9 cellular contexts compared by ENCODE assay signal in the genomic region with DNA sequence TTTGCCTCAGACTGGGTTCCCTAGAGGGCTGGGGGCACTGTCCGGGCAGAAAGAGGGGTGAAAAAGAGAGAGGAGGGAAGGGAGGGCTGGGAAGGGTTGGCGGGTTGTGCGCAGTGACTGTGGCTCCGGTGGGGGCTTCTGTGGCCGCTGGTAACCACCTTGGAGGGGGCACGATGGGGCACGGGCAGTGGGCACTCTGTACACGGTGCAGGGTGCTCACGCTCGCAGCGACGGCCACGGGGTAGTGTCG. TPM values are rescaled to one million over a fixed set of nuclear protein-coding genes. Genes with fewer than 3 reads are reported as not detected.
DNase-seq lines count a peak whose midpoint lies in the region; ATAC-seq, FAIRE-seq and TF ChIP-seq lines count a peak whose summit lies in the region.
"Had no signal": no experiment of that assay in that cellular context is flagged by ENCODE, and none has a peak within 500 bp of the region (broad histone marks: within the 10 kb centered on the region; RNA-seq: fewer than 3 reads in every experiment).

No MANE protein-coding gene starts in this region.

- SMC1A ChIA-PET in GM12878 (lab: Charles Lee; ENCODE audit: uncharacterized antibody, unreplicated experiment): no interaction called here

- TF ChIP-seq CTCF in HEK293 (tag by site-specific recombination; IDR thresholded peaks at IDR 0.05) (no peak), GM12878 (IDR thresholded peaks at IDR 0.05 in 2 of 3, conservative IDR thresholded peaks at IDR 0.05 in 1 of 3; ENCODE audit: control insufficient read depth in 2 of 3, extremely low read depth in 1 of 3, insufficient read depth in 1 of 3, low read depth in 3 of 3, low read length in 3 of 3) (no peak), kidney epithelial cell (IDR thresholded peaks at IDR 0.05; ENCODE audit: insufficient read depth, low read length, poor library complexity, severe bottlenecking) (no peak), smooth muscle cell (IDR thresholded peaks at IDR 0.05; ENCODE audit: borderline replicate concordance, insufficient read depth, poor library complexity, severe bottlenecking) (no peak)

- H3K4me2 ChIP-seq in GM12878 (ENCODE audit: control insufficient read depth, insufficient read depth) (peak overlapping the region; percentile 80), smooth muscle cell (peak overlapping the region; percentile 86)

- intact Hi-C loops in GM12878 (cut with micrococcal nuclease; ENCODE audit: unreplicated experiment): loop anchor here (2.0 kb wide), 1 partner anchor 39 kb away; a partner anchor contains a TSS

- no peaks in the 10 kb centered on the region for H3F3A ChIP-seq in smooth muscle cell (ENCODE audit: low read depth)

- no TSS peak for BruUV-seq in GM12878 (replicated peaks; lab: Mats Ljungman, UMichigan)

- DNase-seq in GM12878 (ENCODE audit: low read depth, low spot score): no peak
- DNase-seq in kidney epithelial cell (ENCODE audit: low read depth): no peak
- DNase-seq in smooth muscle cell (lab: John Stamatoyannopoulos, UW; ENCODE audit: unreplicated experiment): no peak
- no peak for DNase-seq in mucosa of gallbladder (ENCODE audit: low spot score)
- DNase-seq in GF-D8 (lab: John Stamatoyannopoulos, UW): no peak
- DNase-seq: NCI-H2029 treated with DMSO at 0.1 percent for 48 hours had no signal

- H2AFZ ChIP-seq in GM12878 (ENCODE audit: control insufficient read depth, low read depth, low read length) (no peak overlapping the region), smooth muscle cell (ENCODE audit: low read depth) (no peak overlapping the region)

- no peak for TF ChIP-seq POLR2A in GM12878 (IDR thresholded peaks at IDR 0.05; ENCODE audit: low read depth, low read length)

- TF ChIP-seq EP300 in GM12878 (IDR thresholded peaks at IDR 0.05; ENCODE audit: borderline replicate concordance in 1 of 2, control insufficient read depth in 1 of 2, low read depth in 2 of 2, low read length in 2 of 2): no peak

- WGBS in GM12878 (ENCODE audit: insufficient coverage, insufficient replicate concordance, low lambda C conversion rate, missing lambda C conversion rate): 40% methylated on average over 14 of the region's 14 CpGs
- 19% methylated on average over 13 of the region's 14 CpGs for WGBS in smooth muscle cell (ENCODE audit: low lambda C conversion rate)

- RAD21 ChIA-PET in GM12878 (lab: Charles Lee; ENCODE audit: unreplicated experiment): no interaction called here

- in situ Hi-C loops in GM12878 (cut with MboI): no loop called here

- no peak overlapping the region for H3K4me3 ChIP-seq in HEK293 (ENCODE audit: low read depth, low read length)
- H3K4me3 ChIP-seq in GM12878: no peak overlapping the region
- H3K4me3 ChIP-seq in kidney epithelial cell (ENCODE audit: low read depth, low read length): peak overlapping the region; percentile 49
- H3K4me3 ChIP-seq in smooth muscle cell: peak overlapping the region; percentile 46

- H3K4me1 ChIP-seq in HEK293 (ENCODE audit: control insufficient read depth, insufficient read depth, low read length): no peaks in the 10 kb centered on the region; the same call in 1 of the 2 replicates
- peaks cover 6% of the 10 kb centered on the region for H3K4me1 ChIP-seq in GM12878 (ENCODE audit: control insufficient read depth, insufficient read depth, low read length)
- H3K4me1 ChIP-seq in smooth muscle cell (ENCODE audit: low read depth): no peaks in the 10 kb centered on the region

- H3K9me3 ChIP-seq in HEK293 (ENCODE audit: control insufficient read depth, insufficient read depth, low read depth, low read length) (no peaks in the 10 kb centered on the region), GM12878 (replicated peaks; ENCODE audit: control insufficient read depth, insufficient read depth, low read length) (no peaks in the 10 kb centered on the region), smooth muscle cell (replicated peaks; ENCODE audit: low read depth) (no peaks in the 10 kb centered on the region)

- POLR2A ChIA-PET in HEK293 (lab: Yijun Ruan, JAX): interaction anchor here (1.5 kb wide), 1 partner anchor 16 kb away, joined by 4 read pairs; no protein-coding TSS in a partner anchor
- POLR2A ChIA-PET in GM12878 (lab: Charles Lee): no interaction called here

- H3K9ac ChIP-seq in GM12878 (ENCODE audit: control insufficient read depth, insufficient read depth, low read length): no peak overlapping the region
- H3K9ac ChIP-seq in smooth muscle cell (ENCODE audit: low read depth): no peak overlapping the region

- peaks cover 2 to 8% of the 10 kb centered on the region in 2 experiments; a peak in 2 of 4 replicates for H3K27me3 ChIP-seq in GM12878 (replicated peaks in 1 of 2; ENCODE audit: control insufficient read depth in 2 of 2, insufficient read depth in 2 of 2, low read length in 1 of 2)
- H3K27me3 ChIP-seq in kidney epithelial cell (ENCODE audit: control insufficient read depth, insufficient read depth, low read length): peaks cover 16% of the 10 kb centered on the region
- peaks cover 22% of the 10 kb centered on the region for H3K27me3 ChIP-seq in smooth muscle cell (ENCODE audit: low read depth)

- CTCF ChIA-PET in HEK293 (lab: Yijun Ruan, JAX): no interaction called here
- CTCF ChIA-PET in GM12878 (lab: Yijun Ruan, JAX): interaction anchor here (1.2 kb wide), 1 partner anchor 193 kb away, joined by 3 read pairs; no protein-coding TSS in a partner anchor

- no peaks in the 10 kb centered on the region for H3K79me2 ChIP-seq in GM12878 (ENCODE audit: control insufficient read depth, insufficient read depth, low read length)
- no peaks in the 10 kb centered on the region for H3K79me2 ChIP-seq in smooth muscle cell (ENCODE audit: low read depth)

- H3K36me3 ChIP-seq in HEK293 (ENCODE audit: control insufficient read depth in 2 of 2, insufficient read depth in 1 of 2, low read length in 2 of 2): no peaks in the 10 kb centered on the region
- H3K36me3 ChIP-seq in GM12878 (ENCODE audit: control insufficient read depth in 2 of 2, insufficient read depth in 2 of 2, low read length in 1 of 2): no peaks in the 10 kb centered on the region
- H3K36me3 ChIP-seq in kidney epithelial cell (ENCODE audit: control insufficient read depth, insufficient read depth, low read length): no peaks in the 10 kb centered on the region
- no peaks in the 10 kb centered on the region for H3K36me3 ChIP-seq in smooth muscle cell (ENCODE audit: low read depth)

- H3K27ac ChIP-seq in HEK293 (ENCODE audit: extremely low read depth, low read depth, low read length): no peak overlapping the region; the same call in 1 of the 2 replicates
- no peak overlapping the region for H3K27ac ChIP-seq in GM12878 (ENCODE audit: control insufficient read depth, insufficient read depth)
- no peak overlapping the region for H3K27ac ChIP-seq in smooth muscle cell (ENCODE audit: low read depth)

- no peaks in the 10 kb centered on the region for H4K20me1 ChIP-seq in GM12878 (ENCODE audit: control insufficient read depth, insufficient read depth)
- H4K20me1 ChIP-seq in smooth muscle cell (ENCODE audit: low read depth): no peaks in the 10 kb centered on the region

- ATAC-seq in GM12878 (no peak), HG03025 (IDR thresholded peaks at IDR 0.05; ENCODE audit: low FRiP score, unreplicated experiment) (no peak), HG03135 (IDR thresholded peaks at IDR 0.05; ENCODE audit: unreplicated experiment) (no peak)

- TF ChIP-seq RAD21 in GM12878 (IDR thresholded peaks at IDR 0.05; ENCODE audit: insufficient read depth, low read depth, low read length): no peak

- FAIRE-seq in GM12878 (lab: Jason Lieb, UNC): no peak

TF ChIP-seq in GM12878, 131 proteins besides CTCF, POLR2A, EP300 and RAD21 (continues in another document):
- no peak for TF ChIP-seq HDAC2 (IDR thresholded peaks at IDR 0.05)
- TF ChIP-seq PML (IDR thresholded peaks at IDR 0.05; ENCODE audit: low read length): no peak

RNA-seq across cellular contexts. Expression of a gene that starts 0.6 kb away (rescaled TPM):
- 1.3 and 1.8 TPM in 2 replicates for total RNA-seq in GM12878 (2013; cell fraction: nucleolus; rRNA removed)
- 0.65 and 0.79 TPM in 2 replicates for total RNA-seq in GM12878 (2014; rRNA removed)
- 0.27 and 0.28 TPM in 2 replicates for total RNA-seq in GM12878 (2014; rRNA removed; fragmentation: Illumina TruSeq; extraction: Trizol)
- 0.77 and 1.3 TPM in 2 replicates for total RNA-seq in GM12878 (2021)
- polyA plus RNA-seq in GM12878 (2011; ENCODE audit: low read depth): 0.75 TPM
- polyA plus RNA-seq in GM12878 (2011; rRNA removed): 4.5 and 5.8 TPM in 2 replicates
- polyA plus RNA-seq in GM12878 (2011; cell fraction: cytosol; rRNA removed): 7.2 and 8.2 TPM in 2 replicates
- polyA plus RNA-seq in GM12878 (2011; cell fraction: nucleus; rRNA removed): 2.8 and 4.8 TPM in 2 replicates
- polyA plus RNA-seq in GM12878 (2012): 1.2 and 1.4 TPM in 2 replicates
- 0.44 and 0.54 TPM in 2 replicates for polyA plus RNA-seq in GM12878 (2014; fragmentation: Illumina TruSeq; extraction: Trizol)
- under 1 TPM; 0.23 to 0.49 TPM for polyA plus RNA-seq in GM12878 (2014; fragmentation: Nextera tagmentation; extraction: Ambion mirVana)
- polyA plus RNA-seq in GM12878 (2014; rRNA removed): 1.2 TPM in 2 replicates
- polyA plus RNA-seq in GM12878 (2016; fragmentation: Nextera tagmentation; extraction: Ambion mirVana): under 1 TPM; 0.21 to 0.88 TPM
- polyA minus RNA-seq in GM12878 (2011; rRNA and poly(A)+ RNA removed): 2.9 and 3.6 TPM in 2 replicates
- polyA minus RNA-seq in GM12878 (2011; cell fraction: cytosol; rRNA and poly(A)+ RNA removed): 0.94 and 1.6 TPM in 2 replicates
- 1.1 and 1.6 TPM in 2 replicates for polyA minus RNA-seq in GM12878 (2011; cell fraction: nucleus; rRNA and poly(A)+ RNA removed)
- total RNA-seq in kidney epithelial cell: 11.9 and 12.6 TPM in 2 replicates
- total RNA-seq in smooth muscle cell: 0.81 TPM in 1 of 2 replicates, not detected in the other
- polyA plus RNA-seq in smooth muscle cell: 0.33 and 0.59 TPM in 2 replicates
- total RNA-seq in mucosa of gallbladder: 206 TPM

RNA-seq across cellular contexts. Expression of a gene that starts 38.8 kb away (rescaled TPM):
- total RNA-seq in GM12878 (2013; cell fraction: nucleolus; rRNA removed): 9.4 and 9.6 TPM in 2 replicates
- 30.9 and 35.8 TPM in 2 replicates for total RNA-seq in GM12878 (2014; rRNA removed)
- total RNA-seq in GM12878 (2014; rRNA removed; fragmentation: Illumina TruSeq; extraction: Trizol): 26.3 and 27.4 TPM in 2 replicates
- 25.5 and 28.5 TPM in 2 replicates for total RNA-seq in GM12878 (2021)
- 17.5 TPM for polyA plus RNA-seq in GM12878 (2011; ENCODE audit: low read depth)
- polyA plus RNA-seq in GM12878 (2011; rRNA removed): 51.1 and 56.6 TPM in 2 replicates
- 35.3 and 41.2 TPM in 2 replicates for polyA plus RNA-seq in GM12878 (2011; cell fraction: cytosol; rRNA removed)
- 17.4 and 18.8 TPM in 2 replicates for polyA plus RNA-seq in GM12878 (2011; cell fraction: nucleus; rRNA removed)
- 19.1 and 21.0 TPM in 2 replicates for polyA plus RNA-seq in GM12878 (2012)
- polyA plus RNA-seq in GM12878 (2014; fragmentation: Illumina TruSeq; extraction: Trizol): 33.6 and 35.5 TPM in 2 replicates
- polyA plus RNA-seq in GM12878 (2014; fragmentation: Nextera tagmentation; extraction: Ambion mirVana): 10 to 100 TPM; 12.5 to 20.5 TPM
- polyA plus RNA-seq in GM12878 (2014; rRNA removed): 21.7 and 23.9 TPM in 2 replicates
- 10 to 100 TPM; 44.2 to 50.9 TPM for polyA plus RNA-seq in GM12878 (2016; fragmentation: Nextera tagmentation; extraction: Ambion mirVana)
- 24.3 and 31.6 TPM in 2 replicates for polyA minus RNA-seq in GM12878 (2011; rRNA and poly(A)+ RNA removed)
- 12.7 and 22.0 TPM in 2 replicates for polyA minus RNA-seq in GM12878 (2011; cell fraction: cytosol; rRNA and poly(A)+ RNA removed)
- polyA minus RNA-seq in GM12878 (2011; cell fraction: nucleus; rRNA and poly(A)+ RNA removed): 5.2 and 6.2 TPM in 2 replicates
- 70.4 and 78.3 TPM in 2 replicates for total RNA-seq in kidney epithelial cell
- total RNA-seq in smooth muscle cell: 78.1 and 85.6 TPM in 2 replicates
- polyA plus RNA-seq in smooth muscle cell: 68.9 and 88.0 TPM in 2 replicates
- total RNA-seq in mucosa of gallbladder: 46.4 TPM

Comparison
In these comparisons a context has a peak if more than half of its experiments do, and no peak if none do; other contexts are left out.
1. H3K4me3 ChIP-seq: peak in kidney epithelial cell (single experiment) and smooth muscle cell (single experiment); none in HEK293 (single experiment) and GM12878 (single experiment).
2. RNA of a gene that starts 0.6 kb away (total RNA-seq): 206 TPM in mucosa of gallbladder (single experiment); 11.9 to 12.6 TPM in kidney epithelial cell, 0.27 to 1.8 TPM in GM12878 and 0.81 TPM in smooth muscle cell; every median in the first group is over 10 times any median in the second.